In the genomic region with DNA sequence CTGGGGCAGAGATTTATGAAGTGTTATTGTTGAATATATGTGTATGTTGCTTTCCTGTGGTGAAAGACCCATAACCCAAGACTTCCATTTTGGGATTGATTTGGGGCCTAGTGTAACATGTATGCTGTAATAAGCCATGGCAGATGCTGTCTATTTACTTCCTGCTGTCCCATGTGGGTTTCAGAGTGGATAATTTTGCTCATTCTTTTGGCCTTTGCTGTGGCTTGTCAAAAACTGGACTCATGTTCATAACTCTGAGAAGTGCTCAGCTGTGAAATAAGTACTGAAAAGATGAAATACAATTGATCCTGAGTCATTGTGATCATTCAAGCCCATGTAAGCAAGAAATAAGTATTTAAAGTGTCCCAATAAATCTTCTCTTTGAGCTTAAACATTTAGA, we compare ENCODE assay signal across 18 cellular contexts. TPM values are rescaled to one million over a fixed set of nuclear protein-coding genes. Genes with fewer than 3 reads are reported as not detected.
DNase-seq lines count a peak whose midpoint lies in the region; ATAC-seq lines count a peak whose summit lies in the region.
"Had no signal": no experiment of that assay in that cellular context is flagged by ENCODE, and none has a peak within 500 bp of the region (broad histone marks: within the 10 kb centered on the region; RNA-seq: fewer than 3 reads in every experiment).

No MANE protein-coding gene starts in this region.

- no peaks in the 10 kb centered on the region for H3K27me3 Mint-ChIP-seq in naive thymus-derived CD8-positive, alpha-beta T cell
- H3K27me3 Mint-ChIP-seq: B cell; CD4-positive, alpha-beta T cell; IgD-negative memory B cell had no signal

- POLR2A ChIA-PET in naive thymus-derived CD8-positive, alpha-beta T cell (lab: Charles Lee), result no interaction called here

- H3K4me3 Mint-ChIP-seq in naive thymus-derived CD8-positive, alpha-beta T cell, result no peak overlapping the region
- H3K4me3 Mint-ChIP-seq: B cell; CD4-positive, alpha-beta T cell; H9; IgD-negative memory B cell had no signal

- ATAC-seq in left ventricle myocardium superior, result peak; percentile 46
- no peak for ATAC-seq in left cardiac atrium
- no peak for ATAC-seq in naive thymus-derived CD8-positive, alpha-beta T cell
- ATAC-seq: GM12878, HepG2 had no signal

- no peak overlapping the region for H3K27ac Mint-ChIP-seq in naive thymus-derived CD8-positive, alpha-beta T cell
- H3K27ac Mint-ChIP-seq: B cell; CD4-positive, alpha-beta T cell; H9; IgD-negative memory B cell had no signal

- DNase-seq in NCI-H2171 treated with DMSO at 0.1 percent for 48 hours (lab: John Stamatoyannopoulos, UW), result peak; percentile 53
- no peak for DNase-seq in NCI-H2171 (lab: John Stamatoyannopoulos, UW)
- no peak for DNase-seq in left ventricle myocardium superior
- no peak for DNase-seq in left cardiac atrium
- DNase-seq in fibroblast of peridontal ligament (ENCODE audit: extremely low read depth), result peak; percentile 56
- DNase-seq in naive thymus-derived CD8-positive, alpha-beta T cell, result no peak
- DNase-seq in NCI-H748 (lab: John Stamatoyannopoulos, UW; ENCODE audit: unreplicated experiment), result no peak
- DNase-seq in activated gamma-delta T cell (lab: John Stamatoyannopoulos, UW), result no peak
- DNase-seq: 8988T; Caco-2; CD4-positive, alpha-beta T cell; DMS79 treated with DMSO at 0.1 percent for 48 hours; GF-D8; H9 had no signal

- intact Hi-C loops in left ventricle myocardium superior (cut with micrococcal nuclease) (no loop called here), left cardiac atrium (cut with DNase I) (loop anchor here in 1 of 2 donors (10.0 kb wide), 1 partner anchor 270 kb away; no protein-coding TSS in a partner anchor)

- H3K36me3 Mint-ChIP-seq in naive thymus-derived CD8-positive, alpha-beta T cell, result peaks cover 0 to 3% (median 0%) of the 10 kb centered on the region in 3 donors
- H3K36me3 Mint-ChIP-seq: IgD-negative memory B cell had no signal

- H3K4me1 Mint-ChIP-seq in naive thymus-derived CD8-positive, alpha-beta T cell, result no peaks in the 10 kb centered on the region

- peaks cover 0 to 4% (median 0%) of the 10 kb centered on the region in 9 donors for H3K9me3 Mint-ChIP-seq in naive thymus-derived CD8-positive, alpha-beta T cell
- H3K9me3 Mint-ChIP-seq: CD4-positive, alpha-beta T cell; H9; IgD-negative memory B cell had no signal

RNA-seq across cellular contexts. Expression of a gene that starts 10.7 kb away (rescaled TPM):
- 16.0 TPM for total RNA-seq in left ventricle myocardium superior
- total RNA-seq in left cardiac atrium, result 10 to 100 TPM; 18.6 to 26.3 TPM
- under 1 TPM; 0.44 to 0.96 TPM for total RNA-seq in naive thymus-derived CD8-positive, alpha-beta T cell
- polyA plus RNA-seq in naive thymus-derived CD8-positive, alpha-beta T cell, result under 1 TPM; 0.20 to 0.76 (median 0.43) TPM

Comparison
In these comparisons a context has a peak if more than half of its experiments do, and no peak if none do; other contexts are left out.
1. DNase-seq: peak in NCI-H2171 treated with DMSO at 0.1 percent for 48 hours (single experiment) and fibroblast of peridontal ligament (single experiment); none in NCI-H2171 (single experiment), left ventricle myocardium superior (single experiment), left cardiac atrium (single experiment), naive thymus-derived CD8-positive, alpha-beta T cell (0 of 10), NCI-H748 (single experiment) and activated gamma-delta T cell (single experiment).